In the genomic region with DNA sequence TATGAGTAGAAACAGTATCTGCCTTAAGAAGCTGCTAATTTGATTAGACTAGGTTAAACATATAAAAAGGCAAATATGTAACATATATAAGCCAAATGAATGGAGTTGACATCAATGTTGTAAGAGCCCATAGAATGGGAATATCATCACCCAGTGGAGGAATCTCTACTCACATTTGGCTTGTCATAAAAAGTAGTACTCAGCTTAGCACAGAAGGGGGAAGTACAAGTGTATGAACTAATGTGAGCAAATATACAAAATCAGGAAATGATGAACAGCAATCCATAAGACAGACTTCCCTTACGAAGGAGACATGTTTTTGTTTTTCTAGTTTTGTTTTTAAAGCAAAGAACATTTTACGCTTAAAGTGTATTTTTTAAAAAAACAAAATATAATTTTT, we compare ENCODE assay signal across 35 cellular contexts.
DNase-seq lines count a peak whose midpoint lies in the region; ATAC-seq, FAIRE-seq and TF ChIP-seq lines count a peak whose summit lies in the region.
"Had no signal": no experiment of that assay in that cellular context is flagged by ENCODE, and none has a peak within 500 bp of the region (broad histone marks: within the 10 kb centered on the region; RNA-seq: fewer than 3 reads in every experiment).

No MANE protein-coding gene starts in this region.

- CTCF ChIA-PET in endothelial cell of umbilical vein (lab: Charles Lee): interaction anchor here (0.5 to 1.6 kb wide), 6 partner anchors 8 to 359 kb away, joined by 4 to 7 read pairs (median 4); no protein-coding TSS in a partner anchor

- dilution Hi-C loops in endothelial cell of umbilical vein (cut with MboI; ENCODE audit: extremely low pct_ligation_motif_present, low sequenced_read_pairs): no loop called here

- no peaks in the 10 kb centered on the region for H3K9me1 ChIP-seq in endothelial cell of umbilical vein (replicated peaks; ENCODE audit: control insufficient read depth, extremely low read depth, insufficient read depth, low read length)

- no peaks in the 10 kb centered on the region for H3K9me3 ChIP-seq in endothelial cell of umbilical vein (replicated peaks; ENCODE audit: control insufficient read depth, insufficient read depth, low read length)
- H3K9me3 ChIP-seq in mucosa of descending colon: no peaks in the 10 kb centered on the region
- no peaks in the 10 kb centered on the region for H3K9me3 ChIP-seq in endodermal cell (ENCODE audit: control insufficient read depth, low read length)
- H3K9me3 ChIP-seq: adrenal gland; BLaER1 treated with 17β-estradiol and CSF1 and Interleukin-3, amounts not matched to agents 10 nM and 100 nM; gastrocnemius medialis; SJCRH30; suprapubic skin had no signal

- H3K4me1 Mint-ChIP-seq in endodermal cell: peaks cover 3% of the 10 kb centered on the region
- H3K4me1 Mint-ChIP-seq: activated naive CD4-positive, alpha-beta T cell treated with anti-CD3 and anti-CD28 coated beads, Interleukin-2, amount 10 ng/mL, durations not matched to agents 7 days and 5 days; H9; nephron had no signal

- peak overlapping the region in 1 of 3 experiments; percentile 8 for H3K4me3 ChIP-seq in endothelial cell of umbilical vein (replicated peaks in 1 of 3; ENCODE audit: insufficient read depth in 1 of 3, low read depth in 1 of 3, low read length in 3 of 3)
- no peak overlapping the region for H3K4me3 ChIP-seq in mucosa of descending colon
- no peak overlapping the region for H3K4me3 ChIP-seq in endodermal cell (ENCODE audit: low read length)
- H3K4me3 ChIP-seq: adrenal gland; BLaER1 treated with 17β-estradiol and CSF1 and Interleukin-3, amounts not matched to agents 10 nM and 100 nM; gastrocnemius medialis; hepatocyte; lung; SJCRH30; smooth muscle cell; suprapubic skin had no signal

- H3K27ac ChIP-seq in endothelial cell of umbilical vein (ENCODE audit: insufficient read depth, low read depth, low read length) (peak overlapping the region; percentile 64), endodermal cell (ENCODE audit: low read depth, low read length) (no peak overlapping the region)
- H3K27ac ChIP-seq: adrenal gland; BLaER1 treated with 17β-estradiol and CSF1 and Interleukin-3, amounts not matched to agents 10 nM and 100 nM; gastrocnemius medialis; hepatocyte; SJCRH30; suprapubic skin had no signal

- peak overlapping the region; percentile 39 for H3K4me2 ChIP-seq in endothelial cell of umbilical vein (ENCODE audit: insufficient read depth, low read length)
- H3K4me2 ChIP-seq: BLaER1 treated with 17β-estradiol and CSF1 and Interleukin-3, amounts not matched to agents 10 nM and 100 nM; hepatocyte; smooth muscle cell had no signal

- WGBS in endodermal cell (ENCODE audit: insufficient coverage in 1 of 2, insufficient read length in 1 of 2), 2 experiments: 100% methylated on average over 1 of the region's 2 CpGs; no CpG with 5 or more reads in 1 of the 2 experiments

- no peak for TF ChIP-seq POLR2A in endothelial cell of umbilical vein (IDR thresholded peaks at IDR 0.05; ENCODE audit: low read depth, low read length)

- peaks cover 4% of the 10 kb centered on the region for H3K36me3 Mint-ChIP-seq in endodermal cell (ENCODE audit: low read depth)
- H3K36me3 Mint-ChIP-seq: activated naive CD4-positive, alpha-beta T cell treated with anti-CD3 and anti-CD28 coated beads, Interleukin-2, amount 10 ng/mL, durations not matched to agents 7 days and 5 days had no signal

- POLR2A ChIA-PET in endothelial cell of umbilical vein (lab: Charles Lee): no interaction called here

- no peaks in the 10 kb centered on the region for H3K79me2 ChIP-seq in endothelial cell of umbilical vein (ENCODE audit: control insufficient read depth, insufficient read depth, low read length)
- H3K79me2 ChIP-seq: hepatocyte had no signal

- TF ChIP-seq CTCF in D721Med (IDR thresholded peaks at IDR 0.05; ENCODE audit: insufficient read depth, missing control alignments): no peak
- TF ChIP-seq CTCF in endothelial cell of umbilical vein (IDR thresholded peaks at IDR 0.05; ENCODE audit: extremely low read depth in 1 of 2, insufficient read depth in 1 of 2, low read depth in 1 of 2, low read length in 2 of 2): no peak
- TF ChIP-seq CTCF in mucosa of descending colon (IDR thresholded peaks at IDR 0.05): no peak
- no peak for TF ChIP-seq CTCF in endodermal cell (conservative IDR thresholded peaks at IDR 0.05)

- H3K4me1 ChIP-seq in endothelial cell of umbilical vein (ENCODE audit: control insufficient read depth, extremely low read depth, insufficient read depth, low read length): peaks cover 7% of the 10 kb centered on the region
- H3K4me1 ChIP-seq in mucosa of descending colon (ENCODE audit: low read depth): no peaks in the 10 kb centered on the region
- no peaks in the 10 kb centered on the region for H3K4me1 ChIP-seq in endodermal cell (ENCODE audit: control insufficient read depth, insufficient read depth, low read length)
- H3K4me1 ChIP-seq: adrenal gland; BLaER1 treated with 17β-estradiol and CSF1 and Interleukin-3, amounts not matched to agents 10 nM and 100 nM; gastrocnemius medialis; SJCRH30; suprapubic skin had no signal

- H3K4me3 Mint-ChIP-seq in endodermal cell: no peak overlapping the region
- H3K4me3 Mint-ChIP-seq: activated CD4-positive, alpha-beta memory T cell treated with anti-CD3 and anti-CD28 coated beads for 36 hours; activated naive CD4-positive, alpha-beta T cell treated with anti-CD3 and anti-CD28 coated beads, Interleukin-2, amount 10 ng/mL, durations not matched to agents 7 days and 5 days; dendritic cell treated with granulocyte-macrophage colony-stimulating factor and Interleukin-4, amounts not matched to agents 40 ng/mL and 50 ng/mL, for 4 days; H9; nephron had no signal

- FAIRE-seq in D721Med (lab: Jason Lieb, UNC) (peak; percentile 53), endothelial cell of umbilical vein (lab: Jason Lieb, UNC) (peak; percentile 46)
- FAIRE-seq: RCC 7860 had no signal

- ATAC-seq in HG03571 (IDR thresholded peaks at IDR 0.05; ENCODE audit: unreplicated experiment) (no peak), mucosa of descending colon (no peak)
- ATAC-seq: gastrocnemius medialis, left cardiac atrium had no signal

- no peaks in the 10 kb centered on the region for H3K27me3 Mint-ChIP-seq in endodermal cell (ENCODE audit: insufficient read depth)
- H3K27me3 Mint-ChIP-seq: activated CD4-positive, alpha-beta memory T cell treated with anti-CD3 and anti-CD28 coated beads for 36 hours; activated naive CD4-positive, alpha-beta T cell treated with anti-CD3 and anti-CD28 coated beads, Interleukin-2, amount 10 ng/mL, durations not matched to agents 7 days and 5 days; dendritic cell treated with granulocyte-macrophage colony-stimulating factor and Interleukin-4, amounts not matched to agents 40 ng/mL and 50 ng/mL, for 4 days had no signal

- H3K36me3 ChIP-seq in endothelial cell of umbilical vein (ENCODE audit: control insufficient read depth in 2 of 2, extremely low read depth in 1 of 2, insufficient read depth in 2 of 2, low read length in 2 of 2) (no peaks in the 10 kb centered on the region), mucosa of descending colon (ENCODE audit: low read depth) (no peaks in the 10 kb centered on the region), endodermal cell (ENCODE audit: control insufficient read depth, insufficient read depth, low read length) (peaks cover 4% of the 10 kb centered on the region)
- H3K36me3 ChIP-seq: adrenal gland; BLaER1 treated with 17β-estradiol and CSF1 and Interleukin-3, amounts not matched to agents 10 nM and 100 nM; gastrocnemius medialis; SJCRH30; suprapubic skin had no signal

- no TSS peak for BruUV-seq in endothelial cell of umbilical vein (replicated peaks; lab: Mats Ljungman, UMichigan)

- intact Hi-C loops in endothelial cell of umbilical vein (cut with micrococcal nuclease): loop anchor here (2.0 kb wide), 1 partner anchor 358 kb away; no protein-coding TSS in a partner anchor
- intact Hi-C loops in mucosa of descending colon (cut with DNase I, micrococcal nuclease): no loop called here

- H3K27me3 ChIP-seq in endothelial cell of umbilical vein (ENCODE audit: control insufficient read depth in 2 of 2, insufficient read depth in 2 of 2, low read length in 2 of 2) (no peaks in the 10 kb centered on the region), endodermal cell (ENCODE audit: control insufficient read depth, insufficient read depth, low read length, poor library complexity, severe bottlenecking) (no peaks in the 10 kb centered on the region)
- H3K27me3 ChIP-seq: adrenal gland; BLaER1 treated with 17β-estradiol and CSF1 and Interleukin-3, amounts not matched to agents 10 nM and 100 nM; gastrocnemius medialis; hepatocyte; SJCRH30; suprapubic skin had no signal

- peak overlapping the region; percentile 27 for H3K9ac ChIP-seq in endothelial cell of umbilical vein (replicated peaks; ENCODE audit: extremely low read depth, insufficient read depth, low read length)
- no peak overlapping the region for H3K9ac ChIP-seq in endodermal cell (ENCODE audit: extremely low read depth, low read length, poor library complexity, severe bottlenecking)
- H3K9ac ChIP-seq: BLaER1 treated with 17β-estradiol and CSF1 and Interleukin-3, amounts not matched to agents 10 nM and 100 nM had no signal

- no peak overlapping the region for H2AFZ ChIP-seq in endothelial cell of umbilical vein (ENCODE audit: low read depth, low read length)
- H2AFZ ChIP-seq: hepatocyte had no signal

- no peak overlapping the region for H3K27ac Mint-ChIP-seq in endodermal cell
- H3K27ac Mint-ChIP-seq: activated CD4-positive, alpha-beta memory T cell treated with anti-CD3 and anti-CD28 coated beads for 36 hours; activated naive CD4-positive, alpha-beta T cell treated with anti-CD3 and anti-CD28 coated beads, Interleukin-2, amount 10 ng/mL, durations not matched to agents 7 days and 5 days; dendritic cell treated with granulocyte-macrophage colony-stimulating factor and Interleukin-4, amounts not matched to agents 40 ng/mL and 50 ng/mL, for 4 days; H9; nephron had no signal

- no peaks in the 10 kb centered on the region for H4K20me1 ChIP-seq in endothelial cell of umbilical vein (replicated peaks; ENCODE audit: control insufficient read depth, extremely low read depth, insufficient read depth, low read length)
- H4K20me1 ChIP-seq: BLaER1 treated with 17β-estradiol and CSF1 and Interleukin-3, amounts not matched to agents 10 nM and 100 nM had no signal

- DNase-seq in AML-193 (lab: John Stamatoyannopoulos, UW) (peak; percentile 15 to 25), D721Med (ENCODE audit: insufficient read length, low spot score) (no peak), OCI-M1 (lab: John Stamatoyannopoulos, UW) (peak; percentile 42), endothelial cell of umbilical vein (ENCODE audit: low read depth, low spot score) (peak; percentile 88), NCI-H1092 treated with DMSO at 0.1 percent for 48 hours (lab: John Stamatoyannopoulos, UW) (no peak), mucosa of descending colon (no peak), endodermal cell (no peak)
- DNase-seq: activated CD4-positive, alpha-beta memory T cell treated with anti-CD3 and anti-CD28 coated beads for 36 hours; activated CD4-positive, CD25-positive, alpha-beta regulatory T cell treated with anti-CD3 and anti-CD28 coated beads, Interleukin-2, amount 50 U/mL, for 72 hours; activated CD8-positive, alpha-beta memory T cell treated with anti-CD3 and anti-CD28 coated beads, Interleukin-2, amount 50 U/mL, for 48 hours; activated naive CD4-positive, alpha-beta T cell treated with anti-CD3 and anti-CD28 coated beads, Interleukin-2, amount 10 ng/mL, durations not matched to agents 7 days and 5 days; adrenal gland; central memory CD4-positive, alpha-beta T cell; COR-L47; DMS53; gastrocnemius medialis; H9; Karpas-422; left cardiac atrium; NCI-H1092; NCI-H187; NCI-H2171; NCI-H510A; SJCRH30; stimulated activated CD4-positive, alpha-beta T cell treated with anti-CD3 and anti-CD28 coated beads, Interleukin-1b, Interleukin-23, amount 100 ng/mL, for 48 hours; stimulated activated naive CD4-positive, alpha-beta T cell treated with Interleukin-2 at 50 U/mL for 16 hours had no signal

- H3K9me3 Mint-ChIP-seq in endodermal cell: peaks cover 5% of the 10 kb centered on the region
- H3K9me3 Mint-ChIP-seq: activated naive CD4-positive, alpha-beta T cell treated with anti-CD3 and anti-CD28 coated beads, Interleukin-2, amount 10 ng/mL, durations not matched to agents 7 days and 5 days; dendritic cell treated with granulocyte-macrophage colony-stimulating factor and Interleukin-4, amounts not matched to agents 40 ng/mL and 50 ng/mL, for 4 days had no signal

Comparison
In these comparisons a context has a peak if more than half of its experiments do, and no peak if none do; other contexts are left out.
1. DNase-seq: peak in AML-193 (2 of 2), OCI-M1 (single experiment) and endothelial cell of umbilical vein (single experiment); none in D721Med (single experiment), NCI-H1092 treated with DMSO at 0.1 percent for 48 hours (single experiment), mucosa of descending colon (0 of 3) and endodermal cell (single experiment).